In genomic region chr2:206432432-206433082, GRCh38 we compare ENCODE assay signal across 27 cellular contexts. TPM values are rescaled to one million over a fixed set of nuclear protein-coding genes. Genes with fewer than 3 reads are reported as not detected.
"Had no signal": no experiment of that assay in that cellular context is flagged by ENCODE, and none has a peak within 500 bp of the region (broad histone marks: within the 10 kb centered on the region; RNA-seq: fewer than 3 reads in every experiment).

No MANE protein-coding gene starts in this region.

- H2AFZ ChIP-seq: hepatocyte had no signal

- H3K36me3 ChIP-seq: heart right ventricle, left ventricle myocardium inferior, pancreas, suprapubic skin, thoracic aorta, tibial artery, upper lobe of right lung had no signal

- H3K36me3 Mint-ChIP-seq: naive thymus-derived CD8-positive, alpha-beta T cell; stimulated activated naive B cell treated with anti-CD40 and anti-IgM and Interleukin-4, amounts not matched to agents 10 μg/mL and 1 μg/mL and 100 μg/mL, for 72 hours had no signal

- H3K4me1 Mint-ChIP-seq: naive thymus-derived CD8-positive, alpha-beta T cell; nephron; neural crest cell; stimulated activated naive B cell treated with anti-CD40 and anti-IgM and Interleukin-4, amounts not matched to agents 10 μg/mL and 1 μg/mL and 100 μg/mL, for 72 hours had no signal

- H3K27ac ChIP-seq: heart right ventricle, hepatocyte, left ventricle myocardium inferior, pancreas, skin epidermis, suprapubic skin, thoracic aorta, tibial artery, upper lobe of right lung had no signal

- H3K9me3 ChIP-seq: heart right ventricle, left ventricle myocardium inferior, mucosa of descending colon, pancreas, suprapubic skin, thoracic aorta, tibial artery, upper lobe of right lung had no signal

- ATAC-seq: heart right ventricle; mucosa of descending colon; naive thymus-derived CD8-positive, alpha-beta T cell; pancreas; right cardiac atrium; sciatic nerve; stimulated activated naive B cell treated with anti-CD40 and anti-IgM and Interleukin-4, amounts not matched to agents 10 μg/mL and 1 μg/mL and 100 μg/mL, for 72 hours; stimulated activated naive CD8-positive, alpha-beta T cell treated with anti-CD3 and anti-CD28 coated beads, Interleukin-15, Interleukin-2, amounts not matched to agents 100 U/mL and 50 U/mL, for 24 hours; upper lobe of right lung had no signal

- H3K9me3 Mint-ChIP-seq: nephron; neural crest cell; stimulated activated naive B cell treated with anti-CD40 and anti-IgM and Interleukin-4, amounts not matched to agents 10 μg/mL and 1 μg/mL and 100 μg/mL, for 72 hours had no signal

- H3K4me1 ChIP-seq: heart right ventricle, left ventricle myocardium inferior, pancreas, suprapubic skin, tibial artery, upper lobe of right lung had no signal

- H3K27me3 ChIP-seq: tibial artery, upper lobe of right lung had no signal

- H3K4me3 ChIP-seq: heart right ventricle, hepatocyte, left ventricle myocardium inferior, lung, mucosa of descending colon, pancreas, skin epidermis, suprapubic skin, thoracic aorta, tibial artery, upper lobe of right lung had no signal

- H3K4me3 Mint-ChIP-seq: naive thymus-derived CD8-positive, alpha-beta T cell; nephron; neural crest cell; stimulated activated naive B cell treated with anti-CD40 and anti-IgM and Interleukin-4, amounts not matched to agents 10 μg/mL and 1 μg/mL and 100 μg/mL, for 72 hours had no signal

- H3K27ac Mint-ChIP-seq: naive thymus-derived CD8-positive, alpha-beta T cell; nephron; stimulated activated naive B cell treated with anti-CD40 and anti-IgM and Interleukin-4, amounts not matched to agents 10 μg/mL and 1 μg/mL and 100 μg/mL, for 72 hours had no signal

- H3K79me2 ChIP-seq: hepatocyte had no signal

- H3K4me2 ChIP-seq: hepatocyte had no signal

- DNase-seq: heart right ventricle; islet precursor cell; left ventricle myocardium inferior; midbrain; mucosa of descending colon; naive thymus-derived CD8-positive, alpha-beta T cell; nucleus accumbens; pancreas; right cardiac atrium; stimulated activated CD4-positive, alpha-beta T cell treated with anti-CD3 and anti-CD28 coated beads, Interleukin-12 subunit alpha, Interleukin-12 subunit beta, amount 100 ng/mL, for 4 hours; stimulated activated CD4-positive, alpha-beta T cell treated with anti-CD3 and anti-CD28 coated beads, Interleukin-15, amount 100 ng/mL, for 24 hours; stimulated activated CD4-positive, alpha-beta T cell treated with anti-CD3 and anti-CD28 coated beads, Interleukin-2, amount 100 ng/mL, for 24 hours; stimulated activated CD4-positive, alpha-beta T cell treated with anti-CD3 and anti-CD28 coated beads, Interleukin-4, amount 100 ng/mL, for 1 hour; stimulated activated naive B cell treated with anti-CD40 and anti-IgM and Interleukin-4, amounts not matched to agents 10 μg/mL and 1 μg/mL and 100 μg/mL, for 72 hours; stimulated activated naive CD8-positive, alpha-beta T cell treated with anti-CD3 and anti-CD28 coated beads, Interleukin-15, Interleukin-2, amounts not matched to agents 100 U/mL and 50 U/mL, for 24 hours; tibial artery; trophoblast cell; upper lobe of right lung had no signal

RNA-seq across cellular contexts. Expression of gene ADAM23, which starts 10.8 kb away (rescaled TPM):
- total RNA-seq: renal cortical epithelial cell had no signal
